1 cellular context compared by ENCODE assay signal in the genomic region with DNA sequence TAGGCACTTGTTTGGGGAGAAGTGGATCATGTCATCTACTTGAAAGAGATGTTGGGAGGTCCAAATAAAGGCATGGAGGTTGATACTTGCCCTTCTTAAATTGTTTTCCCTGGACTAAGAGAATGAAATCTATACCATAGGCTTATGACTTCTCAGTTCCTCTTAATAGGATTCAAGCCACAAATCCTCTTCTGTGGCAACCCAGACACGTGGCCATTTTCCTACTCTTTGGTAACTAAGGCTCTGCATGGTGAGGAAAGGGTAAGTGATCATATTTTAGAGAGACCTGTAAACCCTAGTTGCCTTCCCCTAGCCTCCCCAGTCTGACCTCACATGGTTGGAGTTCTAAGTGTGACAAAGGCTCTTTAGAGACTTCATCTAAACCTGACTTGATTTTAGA.
TF ChIP-seq lines count a peak whose summit lies in the region.

No MANE protein-coding gene starts in this region.

TF ChIP-seq in WTC11, 78 proteins besides CTCF, POLR2A, EP300 and RAD21 (continued from another document):
- TF ChIP-seq, protein P1, sequence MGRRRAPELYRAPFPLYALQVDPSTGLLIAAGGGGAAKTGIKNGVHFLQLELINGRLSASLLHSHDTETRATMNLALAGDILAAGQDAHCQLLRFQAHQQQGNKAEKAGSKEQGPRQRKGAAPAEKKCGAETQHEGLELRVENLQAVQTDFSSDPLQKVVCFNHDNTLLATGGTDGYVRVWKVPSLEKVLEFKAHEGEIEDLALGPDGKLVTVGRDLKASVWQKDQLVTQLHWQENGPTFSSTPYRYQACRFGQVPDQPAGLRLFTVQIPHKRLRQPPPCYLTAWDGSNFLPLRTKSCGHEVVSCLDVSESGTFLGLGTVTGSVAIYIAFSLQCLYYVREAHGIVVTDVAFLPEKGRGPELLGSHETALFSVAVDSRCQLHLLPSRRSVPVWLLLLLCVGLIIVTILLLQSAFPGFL (CRISPR knock-in tag; IDR thresholded peaks at IDR 0.05; ENCODE audit: borderline replicate concordance): no peak
- TF ChIP-seq, protein P2, sequence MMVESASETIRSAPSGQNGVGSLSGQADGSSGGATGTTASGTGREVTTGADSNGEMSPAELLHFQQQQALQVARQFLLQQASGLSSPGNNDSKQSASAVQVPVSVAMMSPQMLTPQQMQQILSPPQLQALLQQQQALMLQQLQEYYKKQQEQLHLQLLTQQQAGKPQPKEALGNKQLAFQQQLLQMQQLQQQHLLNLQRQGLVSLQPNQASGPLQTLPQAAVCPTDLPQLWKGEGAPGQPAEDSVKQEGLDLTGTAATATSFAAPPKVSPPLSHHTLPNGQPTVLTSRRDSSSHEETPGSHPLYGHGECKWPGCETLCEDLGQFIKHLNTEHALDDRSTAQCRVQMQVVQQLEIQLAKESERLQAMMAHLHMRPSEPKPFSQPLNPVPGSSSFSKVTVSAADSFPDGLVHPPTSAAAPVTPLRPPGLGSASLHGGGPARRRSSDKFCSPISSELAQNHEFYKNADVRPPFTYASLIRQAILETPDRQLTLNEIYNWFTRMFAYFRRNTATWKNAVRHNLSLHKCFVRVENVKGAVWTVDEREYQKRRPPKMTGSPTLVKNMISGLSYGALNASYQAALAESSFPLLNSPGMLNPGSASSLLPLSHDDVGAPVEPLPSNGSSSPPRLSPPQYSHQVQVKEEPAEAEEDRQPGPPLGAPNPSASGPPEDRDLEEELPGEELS (CRISPR knock-in tag; IDR thresholded peaks at IDR 0.05): no peak
- TF ChIP-seq PRRX2 (CRISPR knock-in tag; IDR thresholded peaks at IDR 0.05): no peak
- TF ChIP-seq, protein P3, sequence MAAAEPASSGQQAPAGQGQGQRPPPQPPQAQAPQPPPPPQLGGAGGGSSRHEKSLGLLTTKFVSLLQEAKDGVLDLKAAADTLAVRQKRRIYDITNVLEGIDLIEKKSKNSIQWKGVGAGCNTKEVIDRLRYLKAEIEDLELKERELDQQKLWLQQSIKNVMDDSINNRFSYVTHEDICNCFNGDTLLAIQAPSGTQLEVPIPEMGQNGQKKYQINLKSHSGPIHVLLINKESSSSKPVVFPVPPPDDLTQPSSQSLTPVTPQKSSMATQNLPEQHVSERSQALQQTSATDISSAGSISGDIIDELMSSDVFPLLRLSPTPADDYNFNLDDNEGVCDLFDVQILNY (CRISPR knock-in tag; IDR thresholded peaks at IDR 0.05): no peak
